Comparison of ENCODE assay signal across 23 cellular contexts in the genomic region with DNA sequence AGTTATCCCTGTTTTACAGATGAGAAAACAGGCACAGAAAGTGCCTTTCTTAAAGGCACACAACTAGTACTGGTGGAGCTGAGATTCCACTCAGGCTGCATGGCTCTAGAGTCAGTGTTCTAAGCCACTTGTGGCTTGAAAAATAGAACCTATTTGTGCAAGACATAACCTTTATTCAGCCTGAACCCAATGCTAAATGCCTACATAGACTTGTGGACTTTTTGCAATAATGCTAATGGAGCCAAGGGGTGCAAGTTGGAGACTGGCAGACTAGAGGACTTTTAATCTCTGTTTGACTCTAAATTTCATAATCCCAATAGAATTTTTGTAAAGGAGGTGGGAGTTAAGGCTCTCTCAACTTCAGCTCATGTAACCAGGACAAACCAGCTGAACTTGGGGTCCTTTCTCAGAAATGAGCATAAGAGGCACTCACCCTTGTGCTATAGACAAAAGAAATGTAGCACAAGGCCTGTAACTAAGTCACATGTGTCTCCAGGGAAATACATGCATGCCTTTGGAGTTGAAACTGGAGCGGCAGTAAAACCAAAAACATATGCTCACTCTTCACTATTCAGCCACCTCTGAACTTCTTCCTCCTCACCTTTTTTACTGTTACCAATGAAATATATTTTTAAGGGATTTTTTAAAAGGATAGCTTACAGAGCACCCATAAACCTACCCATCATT.
"Had no signal": no experiment of that assay in that cellular context is flagged by ENCODE, and none has a peak within 500 bp of the region (broad histone marks: within the 10 kb centered on the region; RNA-seq: fewer than 3 reads in every experiment).

No MANE protein-coding gene starts in this region.

- DNase-seq: activated CD4-positive, alpha-beta memory T cell treated with anti-CD3 and anti-CD28 coated beads for 36 hours; activated CD4-positive, alpha-beta T cell treated with anti-CD3 and anti-CD28 coated beads for 4 hours; activated naive CD4-positive, alpha-beta T cell; activated naive CD8-positive, alpha-beta T cell treated with anti-CD3 and anti-CD28 coated beads for 36 hours; amygdala; dorsolateral prefrontal cortex; endodermal cell; gastrocnemius medialis; head of caudate nucleus; kidney; left lung; midbrain; nephron progenitor cell; ovary; psoas muscle; right cardiac atrium; stimulated activated CD4-positive, alpha-beta T cell treated with anti-CD3 and anti-CD28 coated beads, Interleukin-4, amount 100 ng/mL, for 1 hour; stimulated activated naive CD8-positive, alpha-beta T cell treated with anti-CD3 and anti-CD28 coated beads, Interleukin-15, amount 100 ng/mL, for 72 hours; T-cell; testis; upper lobe of right lung had no signal

- ATAC-seq: activated T-helper 17 cell treated with anti-CD3 and anti-CD28 coated beads, Interleukin-2, amount 50 U/mL, for 72 hours; gastrocnemius medialis; left lung; psoas muscle; right cardiac atrium; stimulated activated naive CD8-positive, alpha-beta T cell treated with anti-CD3 and anti-CD28 coated beads, Interleukin-15, amount 100 ng/mL, for 72 hours; T-cell; upper lobe of right lung; WTC11 had no signal
